In genomic region chr5:88140863-88141694, GRCh38 we compare ENCODE assay signal across 8 cellular contexts.
A peak's percentile ranks its signal among the peaks of the same experiment; 100 is the strongest.
DNase-seq lines count a peak whose midpoint lies in the region; ATAC-seq lines count a peak whose summit lies in the region.

No MANE protein-coding gene starts in this region.

- no peaks in the 10 kb centered on the region for H3K27me3 ChIP-seq in SJCRH30

- peak; percentile 85 for DNase-seq in GM04504 (ENCODE audit: low read depth)
- DNase-seq in MV-4-11 (lab: John Stamatoyannopoulos, UW): peak; percentile 97
- peak; percentile 97 to 98 for DNase-seq in SJCRH30
- DNase-seq in activated naive CD4-positive, alpha-beta T cell treated with anti-CD3 and anti-CD28 coated beads for 36 hours: peak; percentile 93
- peak; percentile 52 for DNase-seq in glomerular endothelial cell (ENCODE audit: extremely low read depth, low read depth, low spot score)
- DNase-seq in nucleus accumbens (lab: John Stamatoyannopoulos, UW): peak; percentile 80 to 100 (median 99)
- DNase-seq in superior temporal gyrus (ENCODE audit: extremely low spot score): peak; percentile 99

- no peaks in the 10 kb centered on the region for H3K9me3 Mint-ChIP-seq in activated naive CD4-positive, alpha-beta T cell treated with anti-CD3 and anti-CD28 coated beads for 36 hours

- peaks cover 9% of the 10 kb centered on the region for H3K4me1 Mint-ChIP-seq in activated naive CD4-positive, alpha-beta T cell treated with anti-CD3 and anti-CD28 coated beads for 36 hours (ENCODE audit: low read depth)

- H3K4me3 ChIP-seq in SJCRH30: peak overlapping the region; percentile 65

- H3K4me3 Mint-ChIP-seq in activated naive CD4-positive, alpha-beta T cell treated with anti-CD3 and anti-CD28 coated beads for 36 hours: no peak overlapping the region

- no peaks in the 10 kb centered on the region for H3K9me3 ChIP-seq in SJCRH30 (replicated peaks)

- intact Hi-C loops in activated naive CD4-positive, alpha-beta T cell treated with anti-CD3 and anti-CD28 coated beads for 36 hours (cut with micrococcal nuclease): loop anchor here (1.0 to 10.0 kb wide), 10 partner anchors 50 to 1526 kb away; partner anchors contain the start of genes CCNH, COX7C, MEF2C and TMEM161B

- no peaks in the 10 kb centered on the region for H3K4me1 ChIP-seq in SJCRH30

- H3K27ac Mint-ChIP-seq in activated naive CD4-positive, alpha-beta T cell treated with anti-CD3 and anti-CD28 coated beads for 36 hours: no peak overlapping the region

- no peaks in the 10 kb centered on the region for H3K36me3 Mint-ChIP-seq in activated naive CD4-positive, alpha-beta T cell treated with anti-CD3 and anti-CD28 coated beads for 36 hours (ENCODE audit: low read depth)

- no peaks in the 10 kb centered on the region for H3K36me3 ChIP-seq in SJCRH30

- CTCF ChIA-PET in activated naive CD4-positive, alpha-beta T cell treated with anti-CD3 and anti-CD28 coated beads for 36 hours (lab: Charles Lee): no interaction called here

- ATAC-seq in HG02571 (IDR thresholded peaks at IDR 0.05; ENCODE audit: unreplicated experiment): peak; percentile 88

- peaks cover 43% of the 10 kb centered on the region for H3K27me3 Mint-ChIP-seq in activated naive CD4-positive, alpha-beta T cell treated with anti-CD3 and anti-CD28 coated beads for 36 hours (ENCODE audit: low read depth)

- H3K27ac ChIP-seq in SJCRH30: 0 out of 2 replicates have a peak overlapping the region, but pooled peaks have one; percentile 18

Comparison
In these comparisons a context has a peak if more than half of its experiments do, and no peak if none do; other contexts are left out.
1. Peak in every context shown above with its lines: DNase-seq, ATAC-seq, H3K4me3 ChIP-seq and H3K27ac ChIP-seq.